29 cellular contexts compared by ENCODE assay signal in genomic region chr7:121305109-121305508, GRCh38. TPM values are rescaled to one million over a fixed set of nuclear protein-coding genes. Genes with fewer than 3 reads are reported as not detected.
DNase-seq lines count a peak whose midpoint lies in the region; ATAC-seq and TF ChIP-seq lines count a peak whose summit lies in the region.
"Had no signal": no experiment of that assay in that cellular context is flagged by ENCODE, and none has a peak within 500 bp of the region (broad histone marks: within the 10 kb centered on the region; RNA-seq: fewer than 3 reads in every experiment).

No MANE protein-coding gene starts in this region.

- H3K4me1 ChIP-seq in hepatocyte (ENCODE audit: insufficient read depth): peaks cover 9% of the 10 kb centered on the region
- H3K4me1 ChIP-seq: heart right ventricle, upper lobe of right lung had no signal

- H2AFZ ChIP-seq in hepatocyte: no peak overlapping the region

- peak overlapping the region; percentile 28 for H3K4me2 ChIP-seq in hepatocyte

- DNase-seq in HCEC 1CT (peak; percentile 45), astrocyte of the hippocampus (ENCODE audit: low read depth, low spot score) (peak; percentile 42), hepatocyte (ENCODE audit: low spot score) (no peak), NCI-H1105 treated with DMSO at 0.1 percent for 48 hours (lab: John Stamatoyannopoulos, UW) (no peak), T-cell (no peak), progenitor cell of endocrine pancreas (ENCODE audit: low spot score, unreplicated experiment) (no peak)
- DNase-seq: activated gamma-delta T cell; activated naive CD8-positive, alpha-beta T cell treated with anti-CD3 and anti-CD28 coated beads, Interleukin-2, amount 10 ng/mL, durations not matched to agents 7 days and 5 days; activated T-cell treated with anti-CD3 and anti-CD28 coated beads, Interleukin-2, amount 50 U/mL, for 24 hours; CD4-positive, CD25-positive, alpha-beta regulatory T cell; foreskin melanocyte; heart right ventricle; KG1; mammary epithelial cell; MM.1S; NCI-H1436; NCI-H446; NCI-H82; right lobe of liver; stimulated activated CD4-positive, alpha-beta T cell treated with anti-CD3 and anti-CD28 coated beads, Interleukin-12 subunit alpha, Interleukin-12 subunit beta, amount 100 ng/mL, for 4 hours; stimulated activated CD4-positive, alpha-beta T cell treated with anti-CD3 and anti-CD28 coated beads, Interleukin-4, amount 100 ng/mL, for 24 hours; T-helper 17 cell; upper lobe of right lung had no signal

- ATAC-seq in T-cell (replicated peaks in 1 of 4) (no peak), GM21825 (IDR thresholded peaks at IDR 0.05; ENCODE audit: unreplicated experiment) (no peak)
- ATAC-seq: heart right ventricle; stimulated activated effector memory CD8-positive, alpha-beta T cell treated with anti-CD3 and anti-CD28 coated beads, Interleukin-12 subunit alpha, Interleukin-12 subunit beta, amount 100 ng/mL, for 72 hours; T-helper 17 cell; upper lobe of right lung had no signal

- H3K27me3 Mint-ChIP-seq in T-cell: peaks cover 26 to 33% of the 10 kb centered on the region in 2 donors
- H3K27me3 Mint-ChIP-seq in progenitor cell of endocrine pancreas: no peaks in the 10 kb centered on the region

- H3K27me3 ChIP-seq in hepatocyte: no peaks in the 10 kb centered on the region
- H3K27me3 ChIP-seq: heart right ventricle, right lobe of liver, upper lobe of right lung had no signal

- H3K79me2 ChIP-seq in hepatocyte: no peaks in the 10 kb centered on the region

- POLR2A ChIA-PET in T-cell (lab: Charles Lee): no interaction called here

- H3K9me3 ChIP-seq in hepatocyte (ENCODE audit: low read depth): no peaks in the 10 kb centered on the region
- H3K9me3 ChIP-seq: right lobe of liver, upper lobe of right lung had no signal

- H3K36me3 Mint-ChIP-seq in T-cell (no peaks in the 10 kb centered on the region), progenitor cell of endocrine pancreas (ENCODE audit: insufficient read depth) (no peaks in the 10 kb centered on the region)
- H3K36me3 Mint-ChIP-seq: activated naive CD8-positive, alpha-beta T cell treated with anti-CD3 and anti-CD28 coated beads, Interleukin-2, amount 10 ng/mL, durations not matched to agents 7 days and 5 days; CD4-positive, CD25-positive, alpha-beta regulatory T cell; stimulated activated effector memory CD8-positive, alpha-beta T cell treated with anti-CD3 and anti-CD28 coated beads, Interleukin-12 subunit alpha, Interleukin-12 subunit beta, amount 100 ng/mL, for 72 hours had no signal

- no peaks in the 10 kb centered on the region for H3K36me3 ChIP-seq in hepatocyte (replicated peaks; ENCODE audit: insufficient read depth, low read depth)
- H3K36me3 ChIP-seq: heart right ventricle, right lobe of liver, upper lobe of right lung had no signal

- CTCF ChIA-PET in T-cell (lab: Charles Lee): no interaction called here

- H3K4me3 Mint-ChIP-seq in T-cell (no peak overlapping the region), progenitor cell of endocrine pancreas (ENCODE audit: low read depth) (no peak overlapping the region)
- H3K4me3 Mint-ChIP-seq: activated naive CD8-positive, alpha-beta T cell treated with anti-CD3 and anti-CD28 coated beads, Interleukin-2, amount 10 ng/mL, durations not matched to agents 7 days and 5 days; activated T-cell treated with anti-CD3 and anti-CD28 coated beads, Interleukin-2, amount 50 U/mL, for 24 hours; CD4-positive, CD25-positive, alpha-beta regulatory T cell; neural crest cell; stimulated activated effector memory CD8-positive, alpha-beta T cell treated with anti-CD3 and anti-CD28 coated beads, Interleukin-12 subunit alpha, Interleukin-12 subunit beta, amount 100 ng/mL, for 72 hours; T-helper 17 cell had no signal

- H3K9me3 Mint-ChIP-seq in T-cell: no peaks in the 10 kb centered on the region
- no peaks in the 10 kb centered on the region for H3K9me3 Mint-ChIP-seq in progenitor cell of endocrine pancreas (ENCODE audit: low read depth)
- H3K9me3 Mint-ChIP-seq: activated naive CD8-positive, alpha-beta T cell treated with anti-CD3 and anti-CD28 coated beads, Interleukin-2, amount 10 ng/mL, durations not matched to agents 7 days and 5 days; activated T-cell treated with anti-CD3 and anti-CD28 coated beads, Interleukin-2, amount 50 U/mL, for 24 hours; stimulated activated effector memory CD8-positive, alpha-beta T cell treated with anti-CD3 and anti-CD28 coated beads, Interleukin-12 subunit alpha, Interleukin-12 subunit beta, amount 100 ng/mL, for 72 hours had no signal

- no peak overlapping the region for H3K4me3 ChIP-seq in hepatocyte
- H3K4me3 ChIP-seq: heart right ventricle, right lobe of liver, upper lobe of right lung had no signal

- TF ChIP-seq CTCF in hepatocyte (IDR thresholded peaks at IDR 0.05; ENCODE audit: poor library complexity): no peak
- TF ChIP-seq CTCF in progenitor cell of endocrine pancreas (IDR thresholded peaks at IDR 0.05; ENCODE audit: unreplicated experiment): no peak

- no peak overlapping the region for H3K27ac Mint-ChIP-seq in T-cell
- no peak overlapping the region for H3K27ac Mint-ChIP-seq in progenitor cell of endocrine pancreas
- H3K27ac Mint-ChIP-seq: activated naive CD8-positive, alpha-beta T cell treated with anti-CD3 and anti-CD28 coated beads, Interleukin-2, amount 10 ng/mL, durations not matched to agents 7 days and 5 days; activated T-cell treated with anti-CD3 and anti-CD28 coated beads, Interleukin-2, amount 50 U/mL, for 24 hours; CD4-positive, CD25-positive, alpha-beta regulatory T cell; stimulated activated effector memory CD8-positive, alpha-beta T cell treated with anti-CD3 and anti-CD28 coated beads, Interleukin-12 subunit alpha, Interleukin-12 subunit beta, amount 100 ng/mL, for 72 hours; T-helper 17 cell had no signal

- no peaks in the 10 kb centered on the region for H3K9me2 ChIP-seq in hepatocyte (replicated peaks; ENCODE audit: insufficient read depth)

- 74% methylated on average over 3 of the region's 3 CpGs for WGBS in hepatocyte (ENCODE audit: low lambda C conversion rate, missing lambda C conversion rate)

- H3K27ac ChIP-seq in hepatocyte: peak overlapping the region; percentile 14
- H3K27ac ChIP-seq: heart right ventricle, right lobe of liver, RWPE1, upper lobe of right lung had no signal

- no peaks in the 10 kb centered on the region for H4K20me1 ChIP-seq in hepatocyte (ENCODE audit: insufficient read depth, poor library complexity, severe bottlenecking)

- H3K4me1 Mint-ChIP-seq in T-cell (no peaks in the 10 kb centered on the region), progenitor cell of endocrine pancreas (ENCODE audit: low read depth) (no peaks in the 10 kb centered on the region)
- H3K4me1 Mint-ChIP-seq: activated naive CD8-positive, alpha-beta T cell treated with anti-CD3 and anti-CD28 coated beads, Interleukin-2, amount 10 ng/mL, durations not matched to agents 7 days and 5 days; CD4-positive, CD25-positive, alpha-beta regulatory T cell; T-helper 17 cell had no signal

RNA-seq across cellular contexts. Expression of gene WNT16, which starts 23.7 kb away (rescaled TPM):
- 1.7 and 2.8 TPM in 2 replicates for total RNA-seq in hepatocyte
- polyA plus RNA-seq in hepatocyte: 0.52 and 0.58 TPM in 2 replicates
- under 1 TPM in 3 of 5 donors, not detected in 2; 0.13 to 0.35 (median 0.19) TPM for total RNA-seq in T-cell
- not detected in 2 replicates for total RNA-seq in progenitor cell of endocrine pancreas
- total RNA-seq: activated naive CD8-positive, alpha-beta T cell treated with anti-CD3 and anti-CD28 coated beads, Interleukin-2, amount 10 ng/mL, durations not matched to agents 7 days and 5 days; CD4-positive, CD25-positive, alpha-beta regulatory T cell; endothelial cell of umbilical vein; heart right ventricle; mammary epithelial cell; neural crest cell; right lobe of liver; SK-MEL-5; T-helper 17 cell; upper lobe of right lung had no signal
- polyA plus RNA-seq: endothelial cell of umbilical vein, heart right ventricle, mammary epithelial cell had no signal

Comparison
In these comparisons a context has a peak if more than half of its experiments do, and no peak if none do; other contexts are left out.
1. DNase-seq: peak in HCEC 1CT (single experiment) and astrocyte of the hippocampus (single experiment); none in hepatocyte (single experiment), NCI-H1105 treated with DMSO at 0.1 percent for 48 hours (single experiment), T-cell (0 of 34) and progenitor cell of endocrine pancreas (single experiment).